ENCODE assay signal across 11 cellular contexts in genomic region chr20:51045492-51045891, GRCh38. TPM values are rescaled to one million over a fixed set of nuclear protein-coding genes. Genes with fewer than 3 reads are reported as not detected.
A peak's percentile ranks its signal among the peaks of the same experiment; 100 is the strongest.
DNase-seq lines count a peak whose midpoint lies in the region; ATAC-seq, FAIRE-seq and TF ChIP-seq lines count a peak whose summit lies in the region.
"Not testable (repeated sequence)": the region's sequence is repeated elsewhere in the genome, so short reads cannot be mapped to it uniquely, and the experiment has no call there.
"Had no signal": no experiment of that assay in that cellular context is flagged by ENCODE, and none has a peak within 500 bp of the region (broad histone marks: within the 10 kb centered on the region; RNA-seq: fewer than 3 reads in every experiment).

No MANE protein-coding gene starts in this region.

- H3K9me2 ChIP-seq in Karpas-422 (replicated peaks; ENCODE audit: insufficient read depth, low read length), result not testable (repeated sequence)

- H4K20me1 ChIP-seq in Karpas-422 (ENCODE audit: insufficient read depth, low read depth, low read length); K562 (replicated peaks; ENCODE audit: control insufficient read depth, insufficient read depth, low read length); neural progenitor cell (ENCODE audit: low read depth): not testable (repeated sequence)

- H3K27ac ChIP-seq in Karpas-422 (ENCODE audit: low read length); RWPE2 (ENCODE audit: poor library complexity, severe bottlenecking); K562 (ENCODE audit: extremely low read depth, low read depth, low read length); neural progenitor cell: not testable (repeated sequence)

- in situ Hi-C loops in K562 (cut with MboI), result not testable (repeated sequence)

- WGBS in K562 (ENCODE audit: insufficient coverage, low coverage, missing lambda C conversion rate), result 3% methylated on average over 9 of the region's 9 CpGs

- peak; percentile 11 for DNase-seq in Karpas-422
- peak; percentile 40 for DNase-seq in RWPE2 (ENCODE audit: low spot score)
- DNase-seq in K562 (ENCODE audit: extremely low read depth in 1 of 4, low spot score in 3 of 4); neural progenitor cell (ENCODE audit: low spot score): not testable (repeated sequence)
- peak; percentile 22 for DNase-seq in islet precursor cell

- H3K79me2 ChIP-seq in Karpas-422 (ENCODE audit: low read length); K562 (ENCODE audit: control insufficient read depth, insufficient read depth, low read length); neural progenitor cell (ENCODE audit: low read depth): not testable (repeated sequence)

- CTCF ChIA-PET in K562 (lab: Yijun Ruan, JAX; ENCODE audit: low intra/inter-chr PET ratio), result not testable (repeated sequence)

- not testable (repeated sequence) for TF ChIP-seq CTCF in RWPE2 (IDR thresholded peaks at IDR 0.05; ENCODE audit: poor library complexity, severe bottlenecking); K562 (IDR thresholded peaks at IDR 0.05 in 2 of 3, conservative IDR thresholded peaks at IDR 0.05 in 1 of 3; ENCODE audit: insufficient read depth in 2 of 3, low read depth in 1 of 3, low read length in 3 of 3); neural progenitor cell (IDR thresholded peaks at IDR 0.05)

- H3K4me3 Mint-ChIP-seq in neural progenitor cell, result not testable (repeated sequence)

- H3K4me1 Mint-ChIP-seq in neural progenitor cell, result not testable (repeated sequence)

- H3K4me1 ChIP-seq in Karpas-422 (ENCODE audit: low read length); RWPE2 (ENCODE audit: insufficient read depth, poor library complexity, severe bottlenecking); K562 (replicated peaks in 1 of 2; ENCODE audit: control insufficient read depth in 2 of 2, insufficient read depth in 2 of 2, low read length in 2 of 2); neural progenitor cell: not testable (repeated sequence)

- not testable (repeated sequence) for H3K9me1 ChIP-seq in K562 (ENCODE audit: control insufficient read depth, insufficient read depth, low read length)

- TF ChIP-seq POLR2A in K562 (conservative IDR thresholded peaks at IDR 0.05), result not testable (repeated sequence)

- not testable (repeated sequence) for H3K36me3 ChIP-seq in Karpas-422 (ENCODE audit: insufficient read depth, low read length); RWPE2 (ENCODE audit: low read depth); K562 (ENCODE audit: control insufficient read depth, insufficient read depth, low read length); neural progenitor cell

- BruUV-seq in K562 (replicated peaks; lab: Mats Ljungman, UMichigan), result not testable (repeated sequence)

- ATAC-seq in RWPE2 (ENCODE audit: low read depth); K562: not testable (repeated sequence)

- POLR2A ChIA-PET in K562 (lab: Yijun Ruan, JAX), result not testable (repeated sequence)

- not testable (repeated sequence) for H2AFZ ChIP-seq in Karpas-422 (ENCODE audit: low read length); K562 (ENCODE audit: low read depth, low read length); neural progenitor cell (replicated peaks)

- TF ChIP-seq RAD21 in K562 (CRISPR knock-in tag; conservative IDR thresholded peaks at IDR 0.05 in 1 of 2, IDR thresholded peaks at IDR 0.05 in 1 of 2), result not testable (repeated sequence)

- H3K27ac Mint-ChIP-seq in neural progenitor cell, result peak overlapping the region; percentile 47

- H3K9me3 ChIP-seq in Karpas-422 (ENCODE audit: low read length); RWPE2 (ENCODE audit: severe bottlenecking); K562 (replicated peaks; ENCODE audit: control insufficient read depth, insufficient read depth, low read depth, low read length); neural progenitor cell (ENCODE audit: low read depth): not testable (repeated sequence)

- not testable (repeated sequence) for H3F3A ChIP-seq in neural progenitor cell (ENCODE audit: low read depth)

- not testable (repeated sequence) for H3K9ac ChIP-seq in Karpas-422 (ENCODE audit: low read length); K562 (ENCODE audit: insufficient read depth in 1 of 2, low read depth in 2 of 2, low read length in 2 of 2); neural progenitor cell

- H3K36me3 Mint-ChIP-seq in neural progenitor cell, result not testable (repeated sequence)

- intact Hi-C loops in K562 (cut with micrococcal nuclease), result not testable (repeated sequence)

- H3K27me3 ChIP-seq in Karpas-422 (ENCODE audit: low read length); RWPE2 (ENCODE audit: insufficient read depth, poor library complexity, severe bottlenecking); neural progenitor cell: not testable (repeated sequence)
- H3K27me3 ChIP-seq in K562 (ENCODE audit: control insufficient read depth in 2 of 2, insufficient read depth in 2 of 2, low read length in 2 of 2), result peaks cover 8 to 28% of the 10 kb centered on the region in 2 experiments; a peak in 4 of 5 replicates

- H3K4me3 ChIP-seq in Karpas-422 (ENCODE audit: low read length); RWPE2 (ENCODE audit: severe bottlenecking); K562; neural progenitor cell: not testable (repeated sequence)

- not testable (repeated sequence) for H3K27me3 Mint-ChIP-seq in neural progenitor cell (ENCODE audit: insufficient read depth, low read depth)

- H3K4me2 ChIP-seq in Karpas-422 (ENCODE audit: low read depth, low read length, poor library complexity, severe bottlenecking); K562 (ENCODE audit: insufficient read depth, low read length); neural progenitor cell: not testable (repeated sequence)

- not testable (repeated sequence) for TF ChIP-seq EP300 in K562 (IDR thresholded peaks at IDR 0.05; ENCODE audit: low read length)

- FAIRE-seq in K562 (lab: Jason Lieb, UNC), result not testable (repeated sequence)

- not testable (repeated sequence) for H3K9me3 Mint-ChIP-seq in neural progenitor cell

TF ChIP-seq in K562, 482 proteins besides CTCF, POLR2A, EP300 and RAD21 (continues in another document):
- TF ChIP-seq NRF1 (conservative IDR thresholded peaks at IDR 0.05 in 1 of 2, IDR thresholded peaks at IDR 0.05 in 1 of 2), result peak; percentile 63 to 68
- TF ChIP-seq L3MBTL2 (IDR thresholded peaks at IDR 0.05), result peak; percentile 68; the same call in 1 of the 2 replicates

RNA-seq across cellular contexts. Expression of gene KCNG1, which starts 22.6 kb away (rescaled TPM):
- not detected in 2 replicates for total RNA-seq in Karpas-422 (2014; rRNA removed; shearing (Covaris generic); ENCODE audit: low replicate concordance)
- total RNA-seq in K562 (2011; cell fraction: chromatin; rRNA removed; ENCODE audit: low replicate concordance), result 0.21 and 0.25 TPM in 2 replicates
- not detected in 2 replicates for total RNA-seq in K562 (2011; cell fraction: nucleolus; rRNA removed)
- total RNA-seq in K562 (2011; cell fraction: nucleoplasm; rRNA removed), result 0.44 and 0.69 TPM in 2 replicates
- total RNA-seq in K562 (2014; rRNA removed) (0.09 and 0.94 TPM in 2 replicates), K562 (2014; rRNA removed; fragmentation: Illumina TruSeq; extraction: Trizol) (0.26 and 0.33 TPM in 2 replicates), K562 (2015; rRNA removed; fragmentation: Illumina TruSeq; extraction: Trizol) (0.11 and 0.22 TPM in 2 replicates), K562 (2021) (0.76 and 1.5 TPM in 2 replicates), neural progenitor cell (ENCODE audit: low replicate concordance) (2.2 and 11.4 TPM in 2 replicates)
- polyA plus RNA-seq in K562 (2011; rRNA removed) (not detected in 2 replicates), K562 (2014; fragmentation: Illumina TruSeq; extraction: Trizol) (0.12 and 0.29 TPM in 2 replicates), K562 (2014; fragmentation: Nextera tagmentation; extraction: Ambion mirVana) (under 1 TPM in 1 of 2 experiments, not detected in 1; 0.06 TPM), K562 (2014; rRNA removed) (1.5 TPM in 2 replicates)
- polyA plus RNA-seq in K562 (2011; cell fraction: cytosol; rRNA removed), result 0.03 and 0.12 TPM in 2 replicates
- polyA plus RNA-seq in K562 (2011; cell fraction: nucleus; rRNA removed), result 0.11 TPM in 1 of 2 replicates, not detected in the other
- polyA plus RNA-seq in K562 (2012), result 0.52 and 13.7 TPM in 2 replicates
- polyA minus RNA-seq in K562 (2011; rRNA and poly(A)+ RNA removed), result not detected in 2 replicates
- not detected in 2 replicates for polyA minus RNA-seq in K562 (2011; cell fraction: cytosol; rRNA and poly(A)+ RNA removed)
- not detected in 2 replicates for polyA minus RNA-seq in K562 (2011; cell fraction: nucleus; rRNA and poly(A)+ RNA removed)
- total RNA-seq: CD4-positive, alpha-beta memory T cell; CD4-positive, alpha-beta T cell; CD4-positive, CD25-positive, alpha-beta regulatory T cell; CD8-positive, alpha-beta T cell had no signal
- polyA plus RNA-seq: CD14-positive monocyte; CD4-positive, alpha-beta memory T cell; CD8-positive, alpha-beta memory T cell had no signal
